Comparison of ENCODE assay signal across 1 cellular context in the genomic region with DNA sequence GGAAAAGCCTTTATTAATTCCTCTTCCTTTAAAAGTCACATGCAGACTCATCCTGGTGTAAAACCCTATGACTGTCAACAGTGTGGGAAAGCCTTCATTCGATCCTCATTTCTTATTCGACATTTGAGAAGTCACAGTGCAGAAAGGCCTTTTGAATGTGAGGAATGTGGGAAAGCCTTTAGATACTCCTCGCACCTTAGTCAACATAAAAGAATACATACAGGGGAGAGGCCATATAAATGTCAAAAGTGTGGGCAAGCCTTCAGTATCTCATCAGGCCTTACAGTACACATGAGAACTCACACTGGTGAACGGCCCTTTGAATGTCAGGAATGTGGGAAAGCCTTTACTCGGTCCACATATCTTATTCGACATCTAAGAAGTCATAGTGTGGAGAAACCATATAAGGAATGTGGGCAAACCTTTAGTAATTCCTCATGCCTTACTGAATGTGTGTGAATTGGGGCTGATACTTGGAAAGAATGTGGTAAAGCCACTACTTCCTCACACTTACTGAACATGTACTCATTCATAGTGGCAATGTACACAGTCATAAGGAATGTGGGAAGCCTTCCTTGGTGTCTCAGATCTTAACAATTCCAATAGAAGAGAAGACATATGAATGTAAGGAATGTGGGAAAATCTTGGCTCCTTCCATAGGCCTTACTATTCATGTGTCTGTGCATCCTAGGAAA.
A peak's percentile ranks its signal among the peaks of the same experiment; 100 is the strongest.
TF ChIP-seq lines count a peak whose summit lies in the region.

No MANE protein-coding gene starts in this region.

TF ChIP-seq in HepG2, 621 proteins besides CTCF, POLR2A, EP300 and RAD21:
- TF ChIP-seq CC2D1A (CRISPR knock-in tag; IDR thresholded peaks at IDR 0.05): no peak
- TF ChIP-seq ZNF274 (CRISPR knock-in tag; IDR thresholded peaks at IDR 0.05): peak; percentile 99; the same call in 1 of the 2 replicates
- peak; percentile 85 for TF ChIP-seq ZNF124 (CRISPR knock-in tag; IDR thresholded peaks at IDR 0.05)
